Comparison of ENCODE assay signal across 8 cellular contexts in genomic region chr10:102645741-102646609, GRCh38. TPM values are rescaled to one million over a fixed set of nuclear protein-coding genes. Genes with fewer than 3 reads are reported as not detected.
DNase-seq lines count a peak whose midpoint lies in the region; ATAC-seq lines count a peak whose summit lies in the region.

No MANE protein-coding gene starts in this region.

- no peak overlapping the region for H4K8ac ChIP-seq in mesendoderm (ENCODE audit: low read depth, low read length)

- H3K79me2 ChIP-seq in mesendoderm (ENCODE audit: control insufficient read depth, insufficient read depth, low read length) = peaks cover 51% of the 10 kb centered on the region

- H3K56ac ChIP-seq in mesendoderm (ENCODE audit: low read length) = peak overlapping the region; percentile 86

- H3K4me1 ChIP-seq in mesendoderm (ENCODE audit: control insufficient read depth, low read depth, low read length) = peaks cover 9% of the 10 kb centered on the region

- H3K4me2 ChIP-seq in mesendoderm (ENCODE audit: low read length) = peak overlapping the region; percentile 89

- H2AK5ac ChIP-seq in mesendoderm (ENCODE audit: low read length) = no peak overlapping the region

- H3K4ac ChIP-seq in mesendoderm (ENCODE audit: low read depth, low read length) = no peak overlapping the region

- CTCF ChIA-PET in activated CD4-positive, alpha-beta memory T cell treated with anti-CD3 and anti-CD28 coated beads, Interleukin-2, amount 10 ng/mL, durations not matched to agents 7 days and 5 days (lab: Charles Lee) = interaction anchor here (0.6 to 3.8 kb wide), 10 partner anchors 10 to 1178 kb away, joined by 3 to 39 read pairs (median 4); partner anchors contain the start of genes ARL3 and SFXN2

- peaks cover 53% of the 10 kb centered on the region for H3K4me1 Mint-ChIP-seq in activated CD4-positive, alpha-beta memory T cell treated with anti-CD3 and anti-CD28 coated beads, Interleukin-2, amount 10 ng/mL, durations not matched to agents 7 days and 5 days

- H3K4me3 Mint-ChIP-seq in activated CD4-positive, alpha-beta memory T cell treated with anti-CD3 and anti-CD28 coated beads, Interleukin-2, amount 10 ng/mL, durations not matched to agents 7 days and 5 days = peak overlapping the region; percentile 90

- peak overlapping the region; percentile 61 for H3K9ac ChIP-seq in mesendoderm (ENCODE audit: low read length)

- H3K4me3 ChIP-seq in mesendoderm (ENCODE audit: low read length) = peak overlapping the region; percentile 53

- H4K5ac ChIP-seq in mesendoderm (ENCODE audit: low read length) = no peak overlapping the region

- no peaks in the 10 kb centered on the region for H3K36me3 ChIP-seq in mesendoderm (ENCODE audit: control insufficient read depth, insufficient read depth, low read length)

- ATAC-seq in GM18498 (IDR thresholded peaks at IDR 0.05; ENCODE audit: unreplicated experiment) (peak; percentile 33), HG02678 (IDR thresholded peaks at IDR 0.05; ENCODE audit: unreplicated experiment) (peak; percentile 28)

- no CpG with 5 or more reads among the region's 29 CpGs for WGBS in mesendoderm (ENCODE audit: extremely low coverage, insufficient coverage, low lambda C conversion rate)

- no peaks in the 10 kb centered on the region for H3K27me3 Mint-ChIP-seq in activated CD4-positive, alpha-beta memory T cell treated with anti-CD3 and anti-CD28 coated beads, Interleukin-2, amount 10 ng/mL, durations not matched to agents 7 days and 5 days

- no peak overlapping the region for H2BK120ac ChIP-seq in mesendoderm (ENCODE audit: low read depth, low read length)

- H3K27ac ChIP-seq in mesendoderm (ENCODE audit: low read depth, low read length) = peak overlapping the region; percentile 51

- DNase-seq in NCI-H226 (peak; percentile 95), mesendoderm (peak; percentile 83), iPS-NIHi11 (ENCODE audit: low spot score) (no peak)
- peak; percentile 82 for DNase-seq in activated CD4-positive, alpha-beta memory T cell treated with anti-CD3 and anti-CD28 coated beads, Interleukin-2, amount 10 ng/mL, durations not matched to agents 7 days and 5 days
- peak; percentile 41 for DNase-seq in effector CD8-positive, alpha-beta T cell (lab: John Stamatoyannopoulos, UW)
- DNase-seq in stimulated activated CD8-positive, alpha-beta memory T cell treated with anti-CD3 and anti-CD28 coated beads, Interleukin-15, amount 100 ng/mL, for 24 hours (ENCODE audit: low read depth) = peak; percentile 44

- no peaks in the 10 kb centered on the region for H3K9me3 Mint-ChIP-seq in activated CD4-positive, alpha-beta memory T cell treated with anti-CD3 and anti-CD28 coated beads, Interleukin-2, amount 10 ng/mL, durations not matched to agents 7 days and 5 days

- POLR2A ChIA-PET in activated CD4-positive, alpha-beta memory T cell treated with anti-CD3 and anti-CD28 coated beads, Interleukin-2, amount 10 ng/mL, durations not matched to agents 7 days and 5 days (lab: Charles Lee) = interaction anchor here (0.6 to 5.0 kb wide), 23 partner anchors 10 to 528 kb away, joined by 3 to 130 read pairs (median 11); partner anchors contain the start of genes ACTR1A, ARL3, C10orf95 and FBXL15

- no peaks in the 10 kb centered on the region for H3K27me3 ChIP-seq in mesendoderm (ENCODE audit: insufficient read depth, low read length, poor library complexity)

- H3K79me1 ChIP-seq in mesendoderm (ENCODE audit: low read length) = peaks cover 21% of the 10 kb centered on the region

- H2BK15ac ChIP-seq in mesendoderm (replicated peaks; ENCODE audit: low read depth) = no peak overlapping the region

- peaks cover 23% of the 10 kb centered on the region for H3K36me3 Mint-ChIP-seq in activated CD4-positive, alpha-beta memory T cell treated with anti-CD3 and anti-CD28 coated beads, Interleukin-2, amount 10 ng/mL, durations not matched to agents 7 days and 5 days (ENCODE audit: low read depth)

- H2BK5ac ChIP-seq in mesendoderm (ENCODE audit: low read length) = no peak overlapping the region

- H3K23ac ChIP-seq in mesendoderm (ENCODE audit: low read length) = no peak overlapping the region

- peak overlapping the region; percentile 16 for H3K18ac ChIP-seq in mesendoderm (ENCODE audit: low read length)

- H3K27ac Mint-ChIP-seq in activated CD4-positive, alpha-beta memory T cell treated with anti-CD3 and anti-CD28 coated beads, Interleukin-2, amount 10 ng/mL, durations not matched to agents 7 days and 5 days = peak overlapping the region; percentile 98

RNA-seq across cellular contexts. Expression of gene TRIM8, which starts 1.7 kb away (rescaled TPM):
- total RNA-seq in activated CD4-positive, alpha-beta memory T cell treated with anti-CD3 and anti-CD28 coated beads, Interleukin-2, amount 10 ng/mL, durations not matched to agents 7 days and 5 days = 10 to 100 TPM; 53.0 to 56.0 TPM
- 22.6 TPM for polyA plus RNA-seq in mesendoderm (2013, experiment 1 of 2)
- polyA plus RNA-seq in mesendoderm (2013, experiment 2 of 2) = 23.2 TPM
